23 cellular contexts compared by ENCODE assay signal in the genomic region with DNA sequence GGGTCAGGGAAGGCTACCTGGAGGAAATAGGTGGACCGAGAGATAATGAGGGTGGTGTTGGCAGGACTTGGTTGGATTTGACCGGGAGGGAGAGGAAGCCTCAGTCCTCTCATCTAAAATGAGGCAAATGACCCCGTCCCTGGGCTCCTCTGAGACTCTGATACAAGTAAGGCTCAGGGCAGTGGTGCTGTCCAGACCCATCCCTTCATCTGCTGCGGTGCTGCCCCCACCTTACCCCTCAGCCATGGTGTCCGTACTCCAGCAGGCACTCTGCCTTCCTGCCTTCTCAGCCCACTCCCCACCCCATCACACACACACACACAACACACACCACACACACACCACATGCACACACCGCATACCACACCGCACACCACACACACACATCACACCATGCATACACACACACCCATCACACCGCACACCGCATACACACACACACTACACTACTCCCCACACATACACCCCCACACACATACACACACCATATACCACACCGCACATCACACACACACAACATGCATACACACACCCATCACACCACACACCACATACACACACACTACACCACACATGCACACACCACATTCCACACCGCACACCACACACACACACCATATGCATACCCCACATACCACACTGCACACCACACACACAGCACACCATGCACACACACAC. TPM values are rescaled to one million over a fixed set of nuclear protein-coding genes. Genes with fewer than 3 reads are reported as not detected.
DNase-seq lines count a peak whose midpoint lies in the region; ATAC-seq and TF ChIP-seq lines count a peak whose summit lies in the region.
"Had no signal": no experiment of that assay in that cellular context is flagged by ENCODE, and none has a peak within 500 bp of the region (broad histone marks: within the 10 kb centered on the region; RNA-seq: fewer than 3 reads in every experiment).

No MANE protein-coding gene starts in this region.

- H3K4me1 ChIP-seq in SK-N-SH (ENCODE audit: control insufficient read depth in 1 of 2, insufficient read depth in 2 of 2, low read depth in 1 of 2, low read length in 1 of 2) (peaks cover 0 to 2% of the 10 kb centered on the region in 2 experiments; a peak in 1 of 4 replicates), neural progenitor cell (peaks cover 5% of the 10 kb centered on the region), MM.1S (ENCODE audit: low read length) (no peaks in the 10 kb centered on the region)

- H3K36me3 Mint-ChIP-seq in activated naive CD8-positive, alpha-beta T cell treated with anti-CD3 and anti-CD28 coated beads, Interleukin-2, amount 50 U/mL, for 24 hours (ENCODE audit: low read depth): no peaks in the 10 kb centered on the region
- no peaks in the 10 kb centered on the region for H3K36me3 Mint-ChIP-seq in neural progenitor cell
- H3K36me3 Mint-ChIP-seq: activated CD4-positive, alpha-beta memory T cell treated with anti-CD3 and anti-CD28 coated beads for 36 hours; CD4-positive, CD25-positive, alpha-beta regulatory T cell; naive B cell had no signal

- TF ChIP-seq RAD21 in SK-N-SH (IDR thresholded peaks at IDR 0.05; ENCODE audit: low read length): no peak

- H3K9ac ChIP-seq in SK-N-SH: no peak overlapping the region
- no peak overlapping the region for H3K9ac ChIP-seq in neural progenitor cell
- no peak overlapping the region for H3K9ac ChIP-seq in MM.1S (ENCODE audit: low read length)
- H3K9ac ChIP-seq: parathyroid adenoma had no signal

- POLR2A ChIA-PET in SK-N-SH (lab: Yijun Ruan, JAX): no interaction called here

- H3K27ac ChIP-seq in SK-N-SH (ENCODE audit: low read depth in 2 of 2, low read length in 1 of 2) (no peak overlapping the region), neural progenitor cell (no peak overlapping the region), MM.1S (ENCODE audit: low read length) (no peak overlapping the region)
- H3K27ac ChIP-seq: body of pancreas, coronary artery, parathyroid adenoma, VCaP had no signal

- H3K27ac Mint-ChIP-seq in activated naive CD8-positive, alpha-beta T cell treated with anti-CD3 and anti-CD28 coated beads, Interleukin-2, amount 50 U/mL, for 24 hours: no peak overlapping the region
- no peak overlapping the region for H3K27ac Mint-ChIP-seq in neural progenitor cell
- H3K27ac Mint-ChIP-seq: activated CD4-positive, alpha-beta memory T cell treated with anti-CD3 and anti-CD28 coated beads for 36 hours; T-helper 1 cell treated with Interleukin-12 subunit alpha and Interleukin-12 subunit beta and Interleukin-4 antibody, amounts not matched to agents 30 μg/mL and 1 μg/mL, for 36 hours had no signal

- H3K9me2 ChIP-seq in SK-N-SH (no peaks in the 10 kb centered on the region), MM.1S (replicated peaks; ENCODE audit: insufficient read depth, low read length) (no peaks in the 10 kb centered on the region)

- no peak overlapping the region for H2AFZ ChIP-seq in SK-N-SH (ENCODE audit: low read depth)
- H2AFZ ChIP-seq in neural progenitor cell (replicated peaks): no peak overlapping the region
- H2AFZ ChIP-seq in MM.1S (ENCODE audit: low read length): no peak overlapping the region
- H2AFZ ChIP-seq: parathyroid adenoma had no signal

- H3K36me3 ChIP-seq in SK-N-SH (replicated peaks in 1 of 2; ENCODE audit: control insufficient read depth in 1 of 2, insufficient read depth in 2 of 2, low read length in 1 of 2) (no peaks in the 10 kb centered on the region), neural progenitor cell (no peaks in the 10 kb centered on the region), MM.1S (replicated peaks; ENCODE audit: insufficient read depth, low read length) (no peaks in the 10 kb centered on the region)

- DNase-seq in SK-N-SH (peak; percentile 36), EH (ENCODE audit: low read depth) (peak; percentile 21), neural progenitor cell (ENCODE audit: low spot score) (peak; percentile 52), NCI-H1436 (lab: John Stamatoyannopoulos, UW) (no peak), MM.1S (no peak)
- no peak for DNase-seq in activated naive CD8-positive, alpha-beta T cell treated with anti-CD3 and anti-CD28 coated beads, Interleukin-2, amount 50 U/mL, for 24 hours
- DNase-seq: activated CD4-positive, alpha-beta memory T cell treated with anti-CD3 and anti-CD28 coated beads for 36 hours; activated naive CD4-positive, alpha-beta T cell treated with anti-CD3 and anti-CD28 coated beads, Interleukin-2, amount 50 U/mL, for 16 hours; activated T-cell treated with anti-CD3 and anti-CD28 coated beads, Interleukin-2, amount 50 U/mL, for 4 hours; body of pancreas; hypothalamus; naive B cell; NCI-H2081 treated with DMSO at 0.1 percent for 48 hours; NCI-H524 treated with DMSO at 0.1 percent for 48 hours; SIG-M5; stimulated activated CD4-positive, alpha-beta T cell treated with anti-CD3 and anti-CD28 coated beads, Interleukin-4, amount 100 ng/mL, for 24 hours had no signal

- WGBS in SK-N-SH (ENCODE audit: low lambda C conversion rate): 64% methylated on average over 11 of the region's 11 CpGs

- H3K9me3 Mint-ChIP-seq in activated naive CD8-positive, alpha-beta T cell treated with anti-CD3 and anti-CD28 coated beads, Interleukin-2, amount 50 U/mL, for 24 hours: peaks cover 16% of the 10 kb centered on the region
- peaks cover 6% of the 10 kb centered on the region for H3K9me3 Mint-ChIP-seq in neural progenitor cell
- H3K9me3 Mint-ChIP-seq: activated CD4-positive, alpha-beta memory T cell treated with anti-CD3 and anti-CD28 coated beads for 36 hours; activated T-cell treated with anti-CD3 and anti-CD28 coated beads, Interleukin-2, amount 50 U/mL, for 4 hours; CD4-positive, CD25-positive, alpha-beta regulatory T cell had no signal

- H3K4me1 Mint-ChIP-seq in activated naive CD8-positive, alpha-beta T cell treated with anti-CD3 and anti-CD28 coated beads, Interleukin-2, amount 50 U/mL, for 24 hours: no peaks in the 10 kb centered on the region
- peaks cover 14% of the 10 kb centered on the region for H3K4me1 Mint-ChIP-seq in neural progenitor cell

- no peaks in the 10 kb centered on the region for H3K27me3 ChIP-seq in SK-N-SH (ENCODE audit: insufficient read depth)
- H3K27me3 ChIP-seq in neural progenitor cell: no peaks in the 10 kb centered on the region
- H3K27me3 ChIP-seq in MM.1S (replicated peaks; ENCODE audit: insufficient read depth, low read length): no peaks in the 10 kb centered on the region
- H3K27me3 ChIP-seq: body of pancreas had no signal

- H3K4me3 ChIP-seq in SK-N-SH (ENCODE audit: low read depth in 2 of 2, low read length in 1 of 2) (no peak overlapping the region), neural progenitor cell (no peak overlapping the region), MM.1S (ENCODE audit: low read length) (no peak overlapping the region)
- H3K4me3 ChIP-seq: body of pancreas, coronary artery had no signal

- H3K4me2 ChIP-seq in SK-N-SH: no peak overlapping the region
- no peak overlapping the region for H3K4me2 ChIP-seq in neural progenitor cell
- no peak overlapping the region for H3K4me2 ChIP-seq in MM.1S (ENCODE audit: low read depth, low read length)

- H3K9me3 ChIP-seq in SK-N-SH (no peaks in the 10 kb centered on the region), neural progenitor cell (ENCODE audit: low read depth) (no peaks in the 10 kb centered on the region), MM.1S (replicated peaks; ENCODE audit: insufficient read depth, low read length) (no peaks in the 10 kb centered on the region)
- H3K9me3 ChIP-seq: body of pancreas had no signal

- H3K4me3 Mint-ChIP-seq in activated naive CD8-positive, alpha-beta T cell treated with anti-CD3 and anti-CD28 coated beads, Interleukin-2, amount 50 U/mL, for 24 hours: no peak overlapping the region
- H3K4me3 Mint-ChIP-seq in neural progenitor cell: no peak overlapping the region
- H3K4me3 Mint-ChIP-seq: activated CD4-positive, alpha-beta memory T cell treated with anti-CD3 and anti-CD28 coated beads for 36 hours; activated T-cell treated with anti-CD3 and anti-CD28 coated beads, Interleukin-2, amount 50 U/mL, for 4 hours; CD4-positive, CD25-positive, alpha-beta regulatory T cell; naive B cell; T-helper 1 cell treated with Interleukin-12 subunit alpha and Interleukin-12 subunit beta and Interleukin-4 antibody, amounts not matched to agents 30 μg/mL and 1 μg/mL, for 36 hours had no signal

- no peak for TF ChIP-seq EP300 in SK-N-SH (IDR thresholded peaks at IDR 0.05; ENCODE audit: borderline replicate concordance in 1 of 2, low read depth in 1 of 2, low read length in 1 of 2)

- CTCF ChIA-PET in SK-N-SH (lab: Yijun Ruan, JAX): interaction anchor here (0.7 to 2.1 kb wide), 4 partner anchors 54 to 261 kb away, joined by 3 to 8 read pairs (median 5); no protein-coding TSS in a partner anchor

- TF ChIP-seq CTCF in SK-N-SH (IDR thresholded peaks at IDR 0.05): no peak
- TF ChIP-seq CTCF in neural progenitor cell (IDR thresholded peaks at IDR 0.05): no peak
- TF ChIP-seq CTCF in MM.1S (IDR thresholded peaks at IDR 0.05; ENCODE audit: low read length): no peak

- peaks cover 2% of the 10 kb centered on the region for H3K27me3 Mint-ChIP-seq in activated naive CD8-positive, alpha-beta T cell treated with anti-CD3 and anti-CD28 coated beads, Interleukin-2, amount 50 U/mL, for 24 hours
- H3K27me3 Mint-ChIP-seq in neural progenitor cell (ENCODE audit: insufficient read depth, low read depth): peaks cover 14% of the 10 kb centered on the region
- H3K27me3 Mint-ChIP-seq: naive B cell had no signal

- H4K20me1 ChIP-seq in SK-N-SH (ENCODE audit: insufficient read depth) (no peaks in the 10 kb centered on the region), neural progenitor cell (ENCODE audit: low read depth) (no peaks in the 10 kb centered on the region), MM.1S (ENCODE audit: insufficient read depth, low read length) (no peaks in the 10 kb centered on the region)

- H3K79me2 ChIP-seq in SK-N-SH (ENCODE audit: insufficient read depth): no peaks in the 10 kb centered on the region
- no peaks in the 10 kb centered on the region for H3K79me2 ChIP-seq in neural progenitor cell (ENCODE audit: low read depth)
- H3K79me2 ChIP-seq in MM.1S (ENCODE audit: low read length): no peaks in the 10 kb centered on the region
- H3K79me2 ChIP-seq: parathyroid adenoma had no signal

- H3F3A ChIP-seq in SK-N-SH (replicated peaks; ENCODE audit: insufficient read depth): no peaks in the 10 kb centered on the region
- H3F3A ChIP-seq in neural progenitor cell (ENCODE audit: low read depth): peaks cover 19% of the 10 kb centered on the region
- H3F3A ChIP-seq in MM.1S (ENCODE audit: insufficient read depth, low read length): no peaks in the 10 kb centered on the region

- ATAC-seq in SK-N-SH treated with all-trans-retinoic acid at 6 μM for 48 hours: no peak; the same call in 2 of the 3 replicates
- ATAC-seq in activated naive CD8-positive, alpha-beta T cell treated with anti-CD3 and anti-CD28 coated beads, Interleukin-2, amount 50 U/mL, for 24 hours: peak; percentile 33
- no peak for ATAC-seq in HG02798 (IDR thresholded peaks at IDR 0.05; ENCODE audit: poor library complexity, unreplicated experiment)
- ATAC-seq: activated T-cell treated with anti-CD3 and anti-CD28 coated beads, Interleukin-2, amount 50 U/mL, for 4 hours; body of pancreas had no signal

RNA-seq across cellular contexts. Expression of a gene that starts 29.4 kb away (rescaled TPM):
- not detected in 2 replicates for polyA plus RNA-seq in SK-N-SH (2012; rRNA removed)
- polyA plus RNA-seq in SK-N-SH (2012; cell fraction: cytosol; rRNA removed): not detected in 2 replicates
- 0.02 TPM in 1 of 2 replicates, not detected in the other for polyA plus RNA-seq in SK-N-SH (2012; cell fraction: nucleus; rRNA removed)
- total RNA-seq in neural progenitor cell (ENCODE audit: low replicate concordance): not detected in 2 replicates
- total RNA-seq: activated CD4-positive, alpha-beta memory T cell treated with anti-CD3 and anti-CD28 coated beads for 36 hours; activated T-cell treated with anti-CD3 and anti-CD28 coated beads, Interleukin-2, amount 50 U/mL, for 4 hours; CD4-positive, CD25-positive, alpha-beta regulatory T cell had no signal
- polyA plus RNA-seq: CD4-positive, CD25-positive, alpha-beta regulatory T cell had no signal

RNA-seq across cellular contexts. Expression of a gene that starts 30.6 kb away (rescaled TPM):
- polyA plus RNA-seq in SK-N-SH (2012; rRNA removed): 0.15 and 0.24 TPM in 2 replicates
- polyA plus RNA-seq in SK-N-SH (2012; cell fraction: cytosol; rRNA removed): 0.14 and 0.19 TPM in 2 replicates
- 0.24 and 0.29 TPM in 2 replicates for polyA plus RNA-seq in SK-N-SH (2012; cell fraction: nucleus; rRNA removed)
- total RNA-seq in neural progenitor cell (ENCODE audit: low replicate concordance): 0.22 TPM in 1 of 2 replicates, not detected in the other
- total RNA-seq: activated CD4-positive, alpha-beta memory T cell treated with anti-CD3 and anti-CD28 coated beads for 36 hours; CD4-positive, CD25-positive, alpha-beta regulatory T cell had no signal
- polyA plus RNA-seq: CD4-positive, CD25-positive, alpha-beta regulatory T cell had no signal

RNA-seq across cellular contexts. Expression of a gene that starts 51.1 kb away (rescaled TPM):
- not detected in 2 replicates for polyA plus RNA-seq in SK-N-SH (2012; rRNA removed)
- polyA plus RNA-seq in SK-N-SH (2012; cell fraction: cytosol; rRNA removed): 0.01 TPM in 1 of 2 replicates, not detected in the other
- not detected in 2 replicates for polyA plus RNA-seq in SK-N-SH (2012; cell fraction: nucleus; rRNA removed)
- total RNA-seq in neural progenitor cell (ENCODE audit: low replicate concordance): not detected in 2 replicates
- total RNA-seq: activated CD4-positive, alpha-beta memory T cell treated with anti-CD3 and anti-CD28 coated beads for 36 hours; CD4-positive, CD25-positive, alpha-beta regulatory T cell had no signal
- polyA plus RNA-seq: CD4-positive, CD25-positive, alpha-beta regulatory T cell had no signal

Comparison
In these comparisons a context has a peak if more than half of its experiments do, and no peak if none do; other contexts are left out.
1. DNase-seq: peak in SK-N-SH (single experiment), EH (single experiment) and neural progenitor cell (single experiment); none in activated naive CD8-positive, alpha-beta T cell treated with anti-CD3 and anti-CD28 coated beads, Interleukin-2, amount 50 U/mL, for 24 hours (single experiment), NCI-H1436 (single experiment) and MM.1S (single experiment).